ENCODE assay signal across 14 cellular contexts in genomic region chr17:60165976-60166375, GRCh38. TPM values are rescaled to one million over a fixed set of nuclear protein-coding genes. Genes with fewer than 3 reads are reported as not detected.
DNase-seq lines count a peak whose midpoint lies in the region; ATAC-seq lines count a peak whose summit lies in the region.
"Had no signal": no experiment of that assay in that cellular context is flagged by ENCODE, and none has a peak within 500 bp of the region (broad histone marks: within the 10 kb centered on the region; RNA-seq: fewer than 3 reads in every experiment).

No MANE protein-coding gene starts in this region.

- no peaks in the 10 kb centered on the region for H3K36me3 Mint-ChIP-seq in activated CD4-positive, alpha-beta memory T cell treated with anti-CD3 and anti-CD28 coated beads for 36 hours

- POLR2A ChIA-PET in activated CD4-positive, alpha-beta memory T cell treated with anti-CD3 and anti-CD28 coated beads for 36 hours (lab: Charles Lee) = no interaction called here

- H3K4me3 Mint-ChIP-seq in activated CD4-positive, alpha-beta memory T cell treated with anti-CD3 and anti-CD28 coated beads for 36 hours = no peak overlapping the region

- no peaks in the 10 kb centered on the region for H3K9me3 Mint-ChIP-seq in activated CD4-positive, alpha-beta memory T cell treated with anti-CD3 and anti-CD28 coated beads for 36 hours

- ATAC-seq in HG03520 (IDR thresholded peaks at IDR 0.05; ENCODE audit: unreplicated experiment) = no peak

- peaks cover 24% of the 10 kb centered on the region for H3K4me1 Mint-ChIP-seq in activated CD4-positive, alpha-beta memory T cell treated with anti-CD3 and anti-CD28 coated beads for 36 hours (ENCODE audit: low read depth)

- H3K27me3 Mint-ChIP-seq in activated CD4-positive, alpha-beta memory T cell treated with anti-CD3 and anti-CD28 coated beads for 36 hours = no peaks in the 10 kb centered on the region

- peak; percentile 52 for DNase-seq in NK-92 treated with Interleukin-12 subunit alpha and Interleukin-12 subunit beta, amount 100 ng/mL, for 24 hours (lab: John Stamatoyannopoulos, UW)
- DNase-seq in NK-92 (lab: John Stamatoyannopoulos, UW; ENCODE audit: unreplicated experiment) (no peak), HT1080 (ENCODE audit: low read depth) (peak; percentile 61), mucosa of gallbladder (ENCODE audit: low spot score) (peak; percentile 74), H4 (ENCODE audit: low spot score) (no peak), RKO (ENCODE audit: low spot score) (no peak)
- DNase-seq in activated CD4-positive, alpha-beta memory T cell treated with anti-CD3 and anti-CD28 coated beads for 36 hours = peak; percentile 69
- DNase-seq: activated CD8-positive, alpha-beta memory T cell treated with anti-CD3 and anti-CD28 coated beads, Interleukin-2, amount 50 U/mL, for 4 hours; caudate nucleus; GF-D8; mesenchymal stem cell; retina had no signal

- no peak overlapping the region for H3K27ac Mint-ChIP-seq in activated CD4-positive, alpha-beta memory T cell treated with anti-CD3 and anti-CD28 coated beads for 36 hours

- CTCF ChIA-PET in activated CD4-positive, alpha-beta memory T cell treated with anti-CD3 and anti-CD28 coated beads for 36 hours (lab: Charles Lee) = no interaction called here

- intact Hi-C loops in activated CD4-positive, alpha-beta memory T cell treated with anti-CD3 and anti-CD28 coated beads for 36 hours (cut with micrococcal nuclease) = loop anchor here (1.0 kb wide), 1 partner anchor 15 kb away; no protein-coding TSS in a partner anchor

RNA-seq across cellular contexts. Expression of gene CA4, which starts 16.2 kb away (rescaled TPM):
- not detected in 2 replicates for total RNA-seq in HT1080 (2014; rRNA removed; shearing (Covaris generic))
- polyA plus RNA-seq in HT1080 (2015; cell fraction: cytosol; rRNA removed) = not detected in 2 replicates
- polyA plus RNA-seq in HT1080 (2015; cell fraction: nucleus; rRNA removed) = not detected in 2 replicates
- total RNA-seq in activated CD4-positive, alpha-beta memory T cell treated with anti-CD3 and anti-CD28 coated beads for 36 hours = not detected
- total RNA-seq in mucosa of gallbladder = 328 TPM
- not detected in 2 replicates for total RNA-seq in H4 (2014; rRNA removed; shearing (Covaris generic))
- total RNA-seq: SK-MEL-5 had no signal

Comparison
In these comparisons a context has a peak if more than half of its experiments do, and no peak if none do; other contexts are left out.
1. DNase-seq: peak in NK-92 treated with Interleukin-12 subunit alpha and Interleukin-12 subunit beta, amount 100 ng/mL, for 24 hours (single experiment), HT1080 (single experiment), activated CD4-positive, alpha-beta memory T cell treated with anti-CD3 and anti-CD28 coated beads for 36 hours (single experiment) and mucosa of gallbladder (single experiment); none in NK-92 (single experiment), H4 (single experiment) and RKO (single experiment).
2. RNA of gene CA4, which starts 16.2 kb away (total RNA-seq): 328 TPM in mucosa of gallbladder (single experiment); not detected in HT1080, not detected in activated CD4-positive, alpha-beta memory T cell treated with anti-CD3 and anti-CD28 coated beads for 36 hours and not detected in H4; every median in the first group is over 100 times any median in the second.